Comparison of ENCODE assay signal across 13 cellular contexts in genomic region chr1:108695515-108695914, GRCh38. TPM values are rescaled to one million over a fixed set of nuclear protein-coding genes. Genes with fewer than 3 reads are reported as not detected.
DNase-seq lines count a peak whose midpoint lies in the region; ATAC-seq and TF ChIP-seq lines count a peak whose summit lies in the region.
"Had no signal": no experiment of that assay in that cellular context is flagged by ENCODE, and none has a peak within 500 bp of the region (broad histone marks: within the 10 kb centered on the region; RNA-seq: fewer than 3 reads in every experiment).

No MANE protein-coding gene starts in this region.

- H3K27ac ChIP-seq in sigmoid colon = no peak overlapping the region

- H3K9me3 Mint-ChIP-seq in activated CD8-positive, alpha-beta T cell treated with anti-CD3 and anti-CD28 coated beads, Interleukin-2, amount 10 ng/mL, durations not matched to agents 7 days and 5 days (ENCODE audit: insufficient read depth) = no peaks in the 10 kb centered on the region
- no peaks in the 10 kb centered on the region for H3K9me3 Mint-ChIP-seq in memory B cell

- H3K36me3 Mint-ChIP-seq in activated CD8-positive, alpha-beta T cell treated with anti-CD3 and anti-CD28 coated beads, Interleukin-2, amount 10 ng/mL, durations not matched to agents 7 days and 5 days (ENCODE audit: low read depth) = peaks cover 75% of the 10 kb centered on the region
- H3K36me3 Mint-ChIP-seq in memory B cell = peaks cover 24% of the 10 kb centered on the region

- no peaks in the 10 kb centered on the region for H3K27me3 ChIP-seq in sigmoid colon

- peaks cover 19 to 51% (median 39%) of the 10 kb centered on the region in 4 donors for H3K36me3 ChIP-seq in sigmoid colon

- CTCF ChIA-PET in activated CD8-positive, alpha-beta T cell treated with anti-CD3 and anti-CD28 coated beads, Interleukin-2, amount 10 ng/mL, durations not matched to agents 7 days and 5 days (lab: Charles Lee) = interaction anchor here (0.6 to 5.6 kb wide), 3 partner anchors 13 to 417 kb away, joined by 3 to 103 read pairs (median 3); a partner anchor contains a TSS

- peaks cover 0 to 35% (median 33%) of the 10 kb centered on the region in 4 donors for H3K4me1 ChIP-seq in sigmoid colon

- no peaks in the 10 kb centered on the region for H3K27me3 Mint-ChIP-seq in activated CD8-positive, alpha-beta T cell treated with anti-CD3 and anti-CD28 coated beads, Interleukin-2, amount 10 ng/mL, durations not matched to agents 7 days and 5 days (ENCODE audit: low read depth)
- no peaks in the 10 kb centered on the region for H3K27me3 Mint-ChIP-seq in memory B cell

- peak overlapping the region; percentile 81 for H3K27ac Mint-ChIP-seq in activated CD8-positive, alpha-beta T cell treated with anti-CD3 and anti-CD28 coated beads, Interleukin-2, amount 10 ng/mL, durations not matched to agents 7 days and 5 days
- H3K27ac Mint-ChIP-seq in memory B cell = peak overlapping the region; percentile 71

- no peak for TF ChIP-seq EP300 in sigmoid colon (IDR thresholded peaks at IDR 0.05)

- WGBS in sigmoid colon, 2 donors = 59 to 73% methylated on average over 5 of the region's 5 CpGs

- H3K4me3 ChIP-seq in sigmoid colon = no peak overlapping the region

- no peak for TF ChIP-seq CTCF in sigmoid colon (IDR thresholded peaks at IDR 0.05)

- POLR2A ChIA-PET in activated CD8-positive, alpha-beta T cell treated with anti-CD3 and anti-CD28 coated beads, Interleukin-2, amount 10 ng/mL, durations not matched to agents 7 days and 5 days (lab: Charles Lee) = interaction anchor here (0.6 to 5.4 kb wide), 3 partner anchors 8 to 48 kb away, joined by 3 to 67 read pairs (median 4); partner anchors contain the start of gene HENMT1

- intact Hi-C loops in sigmoid colon (cut with DNase I) = loop anchor here (10.0 kb wide), 1 partner anchor 199 kb away; no protein-coding TSS in a partner anchor

- H3K9me3 ChIP-seq in sigmoid colon = no peaks in the 10 kb centered on the region

- DNase-seq in Ammon's horn (ENCODE audit: low spot score) (peak; percentile 46), GDM1 (lab: John Stamatoyannopoulos, UW) (peak; percentile 2), memory B cell (ENCODE audit: low spot score in 2 of 2) (no peak), NAMALWA (ENCODE audit: low spot score) (no peak), hepatic stellate cell (ENCODE audit: low spot score) (no peak), sigmoid colon (no peak)
- no peak for DNase-seq in activated CD8-positive, alpha-beta T cell treated with anti-CD3 and anti-CD28 coated beads, Interleukin-2, amount 10 ng/mL, durations not matched to agents 7 days and 5 days
- no peak for DNase-seq in stimulated activated CD4-positive, alpha-beta T cell treated with anti-CD3 and anti-CD28 coated beads, Interleukin-4, amount 100 ng/mL, for 4 hours
- DNase-seq: activated CD8-positive, alpha-beta memory T cell treated with anti-CD3 and anti-CD28 coated beads for 24 hours; Calu3; NCI-H2171 treated with DMSO at 0.1 percent for 48 hours; retina had no signal

- no peak for ATAC-seq in activated CD8-positive, alpha-beta T cell treated with anti-CD3 and anti-CD28 coated beads, Interleukin-2, amount 10 ng/mL, durations not matched to agents 7 days and 5 days
- no peak for ATAC-seq in memory B cell (ENCODE audit: low read depth)
- ATAC-seq: Right ventricle myocardium inferior had no signal

- peak overlapping the region; percentile 71 for H3K4me3 Mint-ChIP-seq in activated CD8-positive, alpha-beta T cell treated with anti-CD3 and anti-CD28 coated beads, Interleukin-2, amount 10 ng/mL, durations not matched to agents 7 days and 5 days
- H3K4me3 Mint-ChIP-seq in memory B cell = no peak overlapping the region

- no peak for TF ChIP-seq POLR2A in sigmoid colon (IDR thresholded peaks at IDR 0.05)

- peaks cover 62% of the 10 kb centered on the region for H3K4me1 Mint-ChIP-seq in activated CD8-positive, alpha-beta T cell treated with anti-CD3 and anti-CD28 coated beads, Interleukin-2, amount 10 ng/mL, durations not matched to agents 7 days and 5 days (ENCODE audit: low read depth)
- H3K4me1 Mint-ChIP-seq in memory B cell = peaks cover 37% of the 10 kb centered on the region

RNA-seq across cellular contexts. Expression of gene PRPF38B, which starts 3.4 kb away (rescaled TPM):
- 10 to 100 TPM; 66.8 to 69.1 TPM for total RNA-seq in activated CD8-positive, alpha-beta T cell treated with anti-CD3 and anti-CD28 coated beads, Interleukin-2, amount 10 ng/mL, durations not matched to agents 7 days and 5 days
- total RNA-seq in sigmoid colon = 10 to 100 TPM; 24.7 to 28.0 (median 26.1) TPM
- polyA plus RNA-seq in sigmoid colon = 10 to 100 TPM; 13.8 to 31.3 (median 15.0) TPM

RNA-seq across cellular contexts. Expression of gene FNDC7, which starts 17.2 kb away (rescaled TPM):
- not detected for total RNA-seq in activated CD8-positive, alpha-beta T cell treated with anti-CD3 and anti-CD28 coated beads, Interleukin-2, amount 10 ng/mL, durations not matched to agents 7 days and 5 days
- total RNA-seq in sigmoid colon = not detected
- polyA plus RNA-seq in sigmoid colon = not detected
- total RNA-seq: Calu3, Right ventricle myocardium inferior had no signal

RNA-seq across cellular contexts. Expression of gene HENMT1, which starts 34.6 kb away (rescaled TPM):
- total RNA-seq in activated CD8-positive, alpha-beta T cell treated with anti-CD3 and anti-CD28 coated beads, Interleukin-2, amount 10 ng/mL, durations not matched to agents 7 days and 5 days = 10 to 100 TPM; 38.7 to 40.5 TPM
- 1 to 10 TPM; 2.2 to 3.9 (median 2.6) TPM for total RNA-seq in sigmoid colon
- 10 to 100 TPM; 10.9 to 13.6 (median 12.0) TPM for polyA plus RNA-seq in sigmoid colon

RNA-seq across cellular contexts. Expression of gene STXBP3, which starts 51.0 kb away (rescaled TPM):
- total RNA-seq in activated CD8-positive, alpha-beta T cell treated with anti-CD3 and anti-CD28 coated beads, Interleukin-2, amount 10 ng/mL, durations not matched to agents 7 days and 5 days = 10 to 100 TPM; 41.8 to 44.3 TPM
- total RNA-seq in sigmoid colon = 100 to 1,000 TPM in 2 of 4 donors, 10 to 100 TPM in 2; 48.2 to 105 (median 94.1) TPM
- 10 to 100 TPM; 30.3 to 60.1 (median 52.3) TPM for polyA plus RNA-seq in sigmoid colon

Comparison
In these comparisons a context has a peak if more than half of its experiments do, and no peak if none do; other contexts are left out.
1. DNase-seq: peak in Ammon's horn (single experiment) and GDM1 (single experiment); none in activated CD8-positive, alpha-beta T cell treated with anti-CD3 and anti-CD28 coated beads, Interleukin-2, amount 10 ng/mL, durations not matched to agents 7 days and 5 days (single experiment), memory B cell (0 of 2), stimulated activated CD4-positive, alpha-beta T cell treated with anti-CD3 and anti-CD28 coated beads, Interleukin-4, amount 100 ng/mL, for 4 hours (0 of 2), NAMALWA (single experiment), hepatic stellate cell (single experiment) and sigmoid colon (single experiment).
2. RNA of gene HENMT1, which starts 34.6 kb away (total RNA-seq): 38.7 to 40.5 TPM in activated CD8-positive, alpha-beta T cell treated with anti-CD3 and anti-CD28 coated beads, Interleukin-2, amount 10 ng/mL, durations not matched to agents 7 days and 5 days; 2.2 to 3.9 TPM in sigmoid colon; every median in the first group is over 4 times any median in the second.